In the genomic region with DNA sequence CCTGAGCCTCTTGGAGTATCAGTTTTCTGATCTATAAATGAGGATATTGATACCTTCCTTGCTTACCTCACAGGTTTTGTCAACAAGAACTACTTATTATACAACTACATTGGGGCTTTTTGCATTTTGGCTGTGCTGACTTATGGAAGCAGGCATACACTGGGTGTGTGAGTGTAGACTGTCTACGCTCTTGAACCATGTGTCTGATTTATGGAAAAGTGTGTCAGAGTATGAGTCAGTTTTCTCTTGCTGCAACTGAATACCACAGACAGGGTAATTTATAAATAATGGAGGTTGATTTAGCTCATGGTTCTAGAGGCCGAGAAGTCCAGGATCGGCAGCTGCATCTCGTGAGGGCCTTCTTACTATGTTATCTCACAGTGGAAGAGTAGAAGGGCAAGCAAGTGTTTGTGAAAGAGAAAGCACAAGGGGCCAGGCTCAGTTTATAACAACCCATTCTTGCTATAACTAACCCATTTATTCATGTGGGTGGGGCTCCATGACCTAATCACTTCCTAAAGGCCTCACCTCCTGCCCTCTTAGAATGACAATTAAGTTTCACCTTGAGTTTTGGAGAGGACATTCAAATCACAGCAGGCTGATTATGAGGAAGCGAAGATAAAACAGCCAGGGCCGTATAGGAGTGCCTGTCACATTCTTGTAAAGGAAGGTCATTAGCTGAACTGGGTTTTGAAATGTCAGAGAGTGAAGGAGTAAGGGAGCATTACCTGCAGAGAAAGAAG, we compare ENCODE assay signal across 11 cellular contexts.
DNase-seq lines count a peak whose midpoint lies in the region; ATAC-seq lines count a peak whose summit lies in the region.
"Had no signal": no experiment of that assay in that cellular context is flagged by ENCODE, and none has a peak within 500 bp of the region (broad histone marks: within the 10 kb centered on the region; RNA-seq: fewer than 3 reads in every experiment).

No MANE protein-coding gene starts in this region.

- no peaks in the 10 kb centered on the region for H3K36me3 ChIP-seq in BLaER1 treated with 17β-estradiol and CSF1 and Interleukin-3, amounts not matched to agents 10 nM and 100 nM

- in situ Hi-C loops in ACHN (cut with HindIII; ENCODE audit: low pct_ligation_motif_present, low pct_unique_long_range_greater_than_20kb, low sequenced_read_pairs): no loop called here

- H3K9ac ChIP-seq in BLaER1 treated with 17β-estradiol and CSF1 and Interleukin-3, amounts not matched to agents 10 nM and 100 nM: peak overlapping the region in 1 of 11 experiments; percentile 16; a peak in 1 of 22 replicates

- no peak for DNase-seq in GM03348 (ENCODE audit: low spot score)
- no peak for DNase-seq in NCI-H524 (lab: John Stamatoyannopoulos, UW)
- DNase-seq in ACHN: no peak
- no peak for DNase-seq in T-helper 2 cell treated with Interferon-gamma antibody and Interleukin-4, amounts not matched to agents 5 μg/mL and 100 μg/mL, for 36 hours (ENCODE audit: low spot score)
- DNase-seq: DMS 273 treated with DMSO at 0.1 percent for 48 hours, posterior cingulate gyrus had no signal

- ATAC-seq in GM18858 (IDR thresholded peaks at IDR 0.05; ENCODE audit: unreplicated experiment): peak; percentile 44
- peak; percentile 48 for ATAC-seq in HG02571 (IDR thresholded peaks at IDR 0.05; ENCODE audit: unreplicated experiment)
- ATAC-seq in HG03571 (IDR thresholded peaks at IDR 0.05; ENCODE audit: unreplicated experiment): peak; percentile 52

- H3K27ac Mint-ChIP-seq in T-helper 2 cell treated with Interferon-gamma antibody and Interleukin-4, amounts not matched to agents 5 μg/mL and 100 μg/mL, for 36 hours: no peak overlapping the region
- H3K27ac Mint-ChIP-seq: activated naive CD4-positive, alpha-beta T cell treated with anti-CD3 and anti-CD28 coated beads, Interleukin-2, amount 50 U/mL, for 24 hours had no signal

- H3K4me1 Mint-ChIP-seq in T-helper 2 cell treated with Interferon-gamma antibody and Interleukin-4, amounts not matched to agents 5 μg/mL and 100 μg/mL, for 36 hours (ENCODE audit: low read depth): peaks cover 2% of the 10 kb centered on the region
- H3K4me1 Mint-ChIP-seq: activated naive CD4-positive, alpha-beta T cell treated with anti-CD3 and anti-CD28 coated beads, Interleukin-2, amount 50 U/mL, for 24 hours had no signal

- no peaks in the 10 kb centered on the region for H3K9me3 Mint-ChIP-seq in T-helper 2 cell treated with Interferon-gamma antibody and Interleukin-4, amounts not matched to agents 5 μg/mL and 100 μg/mL, for 36 hours
- H3K9me3 Mint-ChIP-seq: activated naive CD4-positive, alpha-beta T cell treated with anti-CD3 and anti-CD28 coated beads, Interleukin-2, amount 50 U/mL, for 24 hours had no signal

- no peak overlapping the region for H3K4me3 ChIP-seq in BLaER1 treated with 17β-estradiol and CSF1 and Interleukin-3, amounts not matched to agents 10 nM and 100 nM

- peak overlapping the region; percentile 50 to 74 (median 63) for H3K4me2 ChIP-seq in BLaER1 treated with 17β-estradiol and CSF1 and Interleukin-3, amounts not matched to agents 10 nM and 100 nM

- H3K27me3 ChIP-seq in BLaER1 treated with 17β-estradiol and CSF1 and Interleukin-3, amounts not matched to agents 10 nM and 100 nM: peaks cover 13 to 21% (median 14%) of the 10 kb centered on the region in 11 experiments

- no peaks in the 10 kb centered on the region for H3K9me3 ChIP-seq in BLaER1 treated with 17β-estradiol and CSF1 and Interleukin-3, amounts not matched to agents 10 nM and 100 nM (replicated peaks in 1 of 11)

- no peak overlapping the region for H3K4me3 Mint-ChIP-seq in T-helper 2 cell treated with Interferon-gamma antibody and Interleukin-4, amounts not matched to agents 5 μg/mL and 100 μg/mL, for 36 hours
- H3K4me3 Mint-ChIP-seq: activated naive CD4-positive, alpha-beta T cell treated with anti-CD3 and anti-CD28 coated beads, Interleukin-2, amount 50 U/mL, for 24 hours had no signal

- no peaks in the 10 kb centered on the region for H3K36me3 Mint-ChIP-seq in T-helper 2 cell treated with Interferon-gamma antibody and Interleukin-4, amounts not matched to agents 5 μg/mL and 100 μg/mL, for 36 hours (ENCODE audit: low read depth)
- H3K36me3 Mint-ChIP-seq: activated naive CD4-positive, alpha-beta T cell treated with anti-CD3 and anti-CD28 coated beads, Interleukin-2, amount 50 U/mL, for 24 hours had no signal

- peaks cover 49 to 64% (median 56%) of the 10 kb centered on the region in 10 experiments for H3K4me1 ChIP-seq in BLaER1 treated with 17β-estradiol and CSF1 and Interleukin-3, amounts not matched to agents 10 nM and 100 nM

- peaks cover 4% of the 10 kb centered on the region for H3K27me3 Mint-ChIP-seq in T-helper 2 cell treated with Interferon-gamma antibody and Interleukin-4, amounts not matched to agents 5 μg/mL and 100 μg/mL, for 36 hours (ENCODE audit: low read depth)
- H3K27me3 Mint-ChIP-seq: activated naive CD4-positive, alpha-beta T cell treated with anti-CD3 and anti-CD28 coated beads, Interleukin-2, amount 50 U/mL, for 24 hours had no signal

- H3K27ac ChIP-seq in BLaER1 treated with 17β-estradiol and CSF1 and Interleukin-3, amounts not matched to agents 10 nM and 100 nM: no peak overlapping the region

- no peaks in the 10 kb centered on the region for H4K20me1 ChIP-seq in BLaER1 treated with 17β-estradiol and CSF1 and Interleukin-3, amounts not matched to agents 10 nM and 100 nM
